8 cellular contexts compared by ENCODE assay signal in genomic region chr16:47142469-47143328, GRCh38. TPM values are rescaled to one million over a fixed set of nuclear protein-coding genes. Genes with fewer than 3 reads are reported as not detected.
DNase-seq lines count a peak whose midpoint lies in the region; ATAC-seq, FAIRE-seq and TF ChIP-seq lines count a peak whose summit lies in the region.

No MANE protein-coding gene starts in this region.

- no peak for TF ChIP-seq EP300 in A549 (IDR thresholded peaks at IDR 0.05)
- no peak for TF ChIP-seq EP300 in ovary (IDR thresholded peaks at IDR 0.05)

- POLR2A ChIA-PET in A549 (lab: Yijun Ruan, JAX): interaction anchor here (1.1 to 2.0 kb wide), 5 partner anchors 105 to 1022 kb away, joined by 4 to 19 read pairs (median 14); no protein-coding TSS in a partner anchor

- no peak for TF ChIP-seq RAD21 in A549 (conservative IDR thresholded peaks at IDR 0.05 in 1 of 2, IDR thresholded peaks at IDR 0.05 in 1 of 2)

- no peaks in the 10 kb centered on the region for H4K20me1 ChIP-seq in OCI-LY3 (ENCODE audit: insufficient read depth, low read length)

- ATAC-seq in A549 (peak; percentile 21 to 30), GM18517 (IDR thresholded peaks at IDR 0.05; ENCODE audit: unreplicated experiment) (peak; percentile 12), HG03045 (IDR thresholded peaks at IDR 0.05; ENCODE audit: unreplicated experiment) (peak; percentile 24), Right ventricle myocardium superior (ENCODE audit: poor library complexity) (peak; percentile 62)

- TF ChIP-seq CTCF in A549 (IDR thresholded peaks at IDR 0.05): no peak
- TF ChIP-seq CTCF in OCI-LY3 (IDR thresholded peaks at IDR 0.05; ENCODE audit: low read depth, low read length): no peak
- TF ChIP-seq CTCF in ovary (IDR thresholded peaks at IDR 0.05): no peak

- 2% methylated on average over 20 of the region's 64 CpGs for WGBS in A549 (ENCODE audit: missing lambda C conversion rate)
- WGBS in ovary, 3 donors: 1% methylated on average over 62 to 64 of the region's 64 CpGs

- H2AFZ ChIP-seq in OCI-LY3 (ENCODE audit: low read depth, low read length): peak overlapping the region; percentile 89; the same call in 1 of the 2 replicates

- H3K27ac ChIP-seq in A549 (peak overlapping the region; percentile 95 to 97), OCI-LY3 (ENCODE audit: low read length) (no peak overlapping the region), ovary (no peak overlapping the region)

- intact Hi-C loops in Right ventricle myocardium superior (cut with DNase I) (loop anchor here (2.0 to 5.0 kb wide), 2 partner anchors 915 to 1014 kb away; no protein-coding TSS in a partner anchor), ovary (cut with DNase I) (loop anchor here in 2 of 4 donors (2.0 to 10.0 kb wide), 4 partner anchors 30 to 1015 kb away; partner anchors contain the start of gene ABCC12 (in 2 of the 2))

- DNase-seq in A549 (ENCODE audit: low read depth in 1 of 2, low spot score in 1 of 2) (peak; percentile 25 to 36), Right ventricle myocardium superior (peak; percentile 44), ovary (peak in 4 of 5 donors; percentile 8 to 36 (median 16)), DMS153 treated with DMSO at 0.1 percent for 48 hours (lab: John Stamatoyannopoulos, UW; ENCODE audit: unreplicated experiment) (no peak)
- peak; percentile 21 for DNase-seq in activated naive CD4-positive, alpha-beta T cell treated with anti-CD3 and anti-CD28 coated beads, Interleukin-2, amount 50 U/mL, for 16 hours

- H3K9me3 ChIP-seq in A549 (no peaks in the 10 kb centered on the region), OCI-LY3 (ENCODE audit: insufficient read depth, low read length) (no peaks in the 10 kb centered on the region), ovary (no peaks in the 10 kb centered on the region)

- H3K4me2 ChIP-seq in A549 (peak overlapping the region; percentile 95), OCI-LY3 (ENCODE audit: low read length) (peak overlapping the region; percentile 97)

- no peaks in the 10 kb centered on the region for H3K79me2 ChIP-seq in OCI-LY3 (ENCODE audit: low read length)

- no peak for TF ChIP-seq POLR2A in A549 (IDR thresholded peaks at IDR 0.05; ENCODE audit: low read length)
- TF ChIP-seq POLR2A in ovary (IDR thresholded peaks at IDR 0.05): no peak

- H3K4me1 ChIP-seq in A549 (peaks cover 27% of the 10 kb centered on the region), OCI-LY3 (ENCODE audit: low read length) (peaks cover 7% of the 10 kb centered on the region; the same call in 1 of the 2 replicates), ovary (ENCODE audit: insufficient read depth) (peaks cover 1% of the 10 kb centered on the region)

- H3K27me3 ChIP-seq in OCI-LY3 (ENCODE audit: low read depth, low read length) (peaks cover 5% of the 10 kb centered on the region; the same call in 1 of the 2 replicates), ovary (no peaks in the 10 kb centered on the region)

- CTCF ChIA-PET in A549 (lab: Yijun Ruan, JAX): interaction anchor here (0.7 to 6.0 kb wide), 57 partner anchors 9 to 1032 kb away, joined by 3 to 82 read pairs (median 5); partner anchors contain the start of genes ABCC12, DNAJA2, ITFG1 and PHKB

- no peak for FAIRE-seq in A549 (lab: Jason Lieb, UNC)

- peak overlapping the region; percentile 41; the same call in 1 of the 2 replicates for H3K9ac ChIP-seq in OCI-LY3 (ENCODE audit: low read length)

- no peaks in the 10 kb centered on the region for H3K36me3 ChIP-seq in OCI-LY3 (replicated peaks; ENCODE audit: low read depth, low read length)
- H3K36me3 ChIP-seq in ovary: no peaks in the 10 kb centered on the region

- H3K4me3 ChIP-seq in A549 (peak overlapping the region; percentile 69), OCI-LY3 (ENCODE audit: low read length) (peak overlapping the region; percentile 86), ovary (peak overlapping the region; percentile 41)

TF ChIP-seq in A549, 52 proteins besides CTCF, POLR2A, EP300 and RAD21:
- TF ChIP-seq EHMT2 (IDR thresholded peaks at IDR 0.05; ENCODE audit: low read depth) (no peak), FOSL2 (IDR thresholded peaks at IDR 0.05) (no peak), FOSL2 (CRISPR knock-in tag; IDR thresholded peaks at IDR 0.05) (no peak), CEBPB (IDR thresholded peaks at IDR 0.05) (no peak), CHD2 (IDR thresholded peaks at IDR 0.05; ENCODE audit: low read length, partially characterized antibody) (no peak), USF2 (IDR thresholded peaks at IDR 0.05) (no peak)

RNA-seq across cellular contexts. Expression of gene NETO2, which starts 1.0 kb away (rescaled TPM):
- 124 and 139 TPM in 2 replicates for polyA plus RNA-seq in A549 (2011; rRNA removed)
- 88.8 and 104 TPM in 2 replicates for polyA plus RNA-seq in A549 (2012; cell fraction: cytosol; rRNA removed)
- polyA plus RNA-seq in A549 (2012; cell fraction: nucleus; rRNA removed): 57.6 and 70.6 TPM in 2 replicates
- polyA plus RNA-seq in A549 (2017; fragmentation: RNase III; extraction: RNeasy Plus Mini Kit Qiagen cat#74134 plus additional on column Dnase treatment): 65.2 to 71.5 TPM (median 65.4 TPM) in 3 replicates
- polyA minus RNA-seq in A549 (2011; rRNA and poly(A)+ RNA removed): 49.3 and 59.0 TPM in 2 replicates
- total RNA-seq in Right ventricle myocardium superior: 2.0 TPM
- 1 to 10 TPM in 4 of 7 donors, under 1 TPM in 3; 0.53 to 2.7 (median 1.5) TPM for total RNA-seq in ovary
- polyA plus RNA-seq in ovary: 1 to 10 TPM; 2.2 to 6.3 TPM

Comparison
In these comparisons a context has a peak if more than half of its experiments do, and no peak if none do; other contexts are left out.
1. ATAC-seq: peak in every context shown above with its lines; median percentile 62 in Right ventricle myocardium superior; 26 in A549; 24 in HG03045; 12 in GM18517.
2. H3K27ac ChIP-seq: peak in A549 (2 of 2); none in OCI-LY3 (single experiment) and ovary (0 of 2).
3. Peak in every context shown above with its lines, with median percentiles within 50 percentile points of each other: H3K4me3 ChIP-seq.